In genomic region chr1:31633117-31633516, GRCh38 we compare ENCODE assay signal across 10 cellular contexts. TPM values are rescaled to one million over a fixed set of nuclear protein-coding genes. Genes with fewer than 3 reads are reported as not detected.
A peak's percentile ranks its signal among the peaks of the same experiment; 100 is the strongest.
DNase-seq lines count a peak whose midpoint lies in the region; ATAC-seq, FAIRE-seq and TF ChIP-seq lines count a peak whose summit lies in the region.
"Had no signal": no experiment of that assay in that cellular context is flagged by ENCODE, and none has a peak within 500 bp of the region (broad histone marks: within the 10 kb centered on the region; RNA-seq: fewer than 3 reads in every experiment).

No MANE protein-coding gene starts in this region.

- in situ Hi-C loops in K562 (cut with MboI), result no loop called here

- H3K79me2 ChIP-seq in KMS-11 (ENCODE audit: insufficient read depth, low read depth) (peaks cover 23% of the 10 kb centered on the region), K562 (ENCODE audit: control insufficient read depth, insufficient read depth, low read length) (peaks cover 16% of the 10 kb centered on the region; the same call in 2 of the 3 replicates)

- no peaks in the 10 kb centered on the region for H3K36me3 ChIP-seq in KMS-11 (ENCODE audit: insufficient read depth)
- H3K36me3 ChIP-seq in K562 (ENCODE audit: control insufficient read depth, insufficient read depth, low read length), result peaks cover 64% of the 10 kb centered on the region; the same call in 2 of the 3 replicates

- TF ChIP-seq RAD21 in K562 (CRISPR knock-in tag; conservative IDR thresholded peaks at IDR 0.05 in 1 of 2, IDR thresholded peaks at IDR 0.05 in 1 of 2), result peak in 1 of 2 experiments; percentile 56; a peak in 3 of 4 replicates

- H3K4me3 ChIP-seq in KMS-11 (IDR thresholded peaks at IDR 0.05; ENCODE audit: insufficient read depth, low read depth, low read length) (no peak overlapping the region), K562 (no peak overlapping the region)

- H3K27me3 ChIP-seq in KMS-11 (ENCODE audit: insufficient read depth, low read depth) (no peaks in the 10 kb centered on the region), K562 (ENCODE audit: control insufficient read depth in 2 of 2, insufficient read depth in 2 of 2, low read length in 2 of 2) (no peaks in the 10 kb centered on the region)

- no peak for TF ChIP-seq EP300 in K562 (IDR thresholded peaks at IDR 0.05; ENCODE audit: low read length)

- peaks cover 6% of the 10 kb centered on the region for H3K9me1 ChIP-seq in K562 (ENCODE audit: control insufficient read depth, insufficient read depth, low read length)

- peak; percentile 94 for ATAC-seq in K562
- ATAC-seq in GM21367 (IDR thresholded peaks at IDR 0.05; ENCODE audit: unreplicated experiment), result no peak

- no peak overlapping the region for H3K27ac Mint-ChIP-seq in progenitor cell of endocrine pancreas
- H3K27ac Mint-ChIP-seq: dendritic cell treated with granulocyte-macrophage colony-stimulating factor and Interleukin-4, amounts not matched to agents 40 ng/mL and 50 ng/mL, for 4 days had no signal

- H3K9ac ChIP-seq in KMS-11 (no peak overlapping the region), K562 (ENCODE audit: insufficient read depth in 1 of 2, low read depth in 2 of 2, low read length in 2 of 2) (peak overlapping the region in 1 of 2 experiments; percentile 18; a peak in 1 of 4 replicates)

- H3K36me3 Mint-ChIP-seq in progenitor cell of endocrine pancreas (ENCODE audit: insufficient read depth), result peaks cover 6% of the 10 kb centered on the region

- no peak overlapping the region for H2AFZ ChIP-seq in KMS-11 (ENCODE audit: low read depth)
- H2AFZ ChIP-seq in K562 (ENCODE audit: low read depth, low read length), result no peak overlapping the region

- 35% methylated on average over 4 of the region's 4 CpGs for WGBS in K562 (ENCODE audit: insufficient coverage, low coverage, missing lambda C conversion rate)

- FAIRE-seq in K562 (lab: Jason Lieb, UNC), result peak; percentile 88

- DNase-seq in NCI-H146 (lab: John Stamatoyannopoulos, UW) (peak; percentile 2), NCI-H146 treated with DMSO at 0.1 percent for 48 hours (lab: John Stamatoyannopoulos, UW; ENCODE audit: unreplicated experiment) (no peak), K562 (ENCODE audit: extremely low read depth in 1 of 4, low spot score in 3 of 4) (peak; percentile 64 to 76 (median 73)), progenitor cell of endocrine pancreas (ENCODE audit: low spot score, unreplicated experiment) (no peak), ecto neural progenitor cell (ENCODE audit: low spot score) (no peak), GM03348 (ENCODE audit: low spot score) (no peak)

- H3K27ac ChIP-seq in KMS-11 (no peak overlapping the region), K562 (ENCODE audit: extremely low read depth, low read depth, low read length) (no peak overlapping the region; the same call in 2 of the 3 replicates)

- no peak for TF ChIP-seq POLR2A in K562 (conservative IDR thresholded peaks at IDR 0.05)

- no TSS peak for BruUV-seq in K562 (replicated peaks; lab: Mats Ljungman, UMichigan)

- H3K4me2 ChIP-seq in KMS-11 (no peak overlapping the region), K562 (ENCODE audit: insufficient read depth, low read length) (no peak overlapping the region)

- H3K4me3 Mint-ChIP-seq in progenitor cell of endocrine pancreas (ENCODE audit: low read depth), result no peak overlapping the region
- H3K4me3 Mint-ChIP-seq: dendritic cell treated with granulocyte-macrophage colony-stimulating factor and Interleukin-4, amounts not matched to agents 40 ng/mL and 50 ng/mL, for 4 days had no signal

- 0 out of 2 replicates have a peak, but pooled peaks cover 5% of the 10 kb centered on the region for H4K20me1 ChIP-seq in KMS-11 (ENCODE audit: insufficient read depth)
- peaks cover 6% of the 10 kb centered on the region; the same call in 1 of the 2 replicates for H4K20me1 ChIP-seq in K562 (replicated peaks; ENCODE audit: control insufficient read depth, insufficient read depth, low read length)

- no peaks in the 10 kb centered on the region for H3K9me3 Mint-ChIP-seq in progenitor cell of endocrine pancreas (ENCODE audit: low read depth)
- H3K9me3 Mint-ChIP-seq: dendritic cell treated with granulocyte-macrophage colony-stimulating factor and Interleukin-4, amounts not matched to agents 40 ng/mL and 50 ng/mL, for 4 days had no signal

- POLR2A ChIA-PET in K562 (lab: Yijun Ruan, JAX), result interaction anchor here (0.6 to 1.3 kb wide), 3 partner anchors 10 to 121 kb away, joined by 3 read pairs; partner anchors contain the start of gene PEF1

- peaks cover 2% of the 10 kb centered on the region for H3K4me1 Mint-ChIP-seq in progenitor cell of endocrine pancreas (ENCODE audit: low read depth)

- H3K9me3 ChIP-seq in K562 (replicated peaks; ENCODE audit: control insufficient read depth, insufficient read depth, low read depth, low read length), result no peaks in the 10 kb centered on the region

- intact Hi-C loops in K562 (cut with micrococcal nuclease), result loop anchor here (5.0 kb wide), 1 partner anchor 71 kb away; no protein-coding TSS in a partner anchor

- CTCF ChIA-PET in K562 (lab: Yijun Ruan, JAX; ENCODE audit: low intra/inter-chr PET ratio), result interaction anchor here (0.6 to 0.8 kb wide), 2 partner anchors 69 to 112 kb away, joined by 3 to 6 read pairs; no protein-coding TSS in a partner anchor

- TF ChIP-seq CTCF in KMS-11 (conservative IDR thresholded peaks at IDR 0.05; ENCODE audit: low read depth, low read length) (peak; percentile 53), K562 (IDR thresholded peaks at IDR 0.05 in 2 of 3, conservative IDR thresholded peaks at IDR 0.05 in 1 of 3; ENCODE audit: insufficient read depth in 2 of 3, low read depth in 1 of 3, low read length in 3 of 3) (peak; percentile 76 to 92 (median 78)), progenitor cell of endocrine pancreas (IDR thresholded peaks at IDR 0.05; ENCODE audit: unreplicated experiment) (peak; percentile 44)

- no peaks in the 10 kb centered on the region for H3K27me3 Mint-ChIP-seq in progenitor cell of endocrine pancreas
- H3K27me3 Mint-ChIP-seq: dendritic cell treated with granulocyte-macrophage colony-stimulating factor and Interleukin-4, amounts not matched to agents 40 ng/mL and 50 ng/mL, for 4 days had no signal

- H3K4me1 ChIP-seq in KMS-11 (ENCODE audit: low read depth, poor library complexity, severe bottlenecking) (no peaks in the 10 kb centered on the region), K562 (replicated peaks in 1 of 2; ENCODE audit: control insufficient read depth in 2 of 2, insufficient read depth in 2 of 2, low read length in 2 of 2) (peaks cover 0 to 2% of the 10 kb centered on the region in 2 experiments; a peak in 1 of 5 replicates)

RNA-seq across cellular contexts. Expression of gene PEF1, which starts 11.6 kb away (rescaled TPM):
- 15.8 and 31.8 TPM in 2 replicates for total RNA-seq in K562 (2011; cell fraction: chromatin; rRNA removed; ENCODE audit: low replicate concordance)
- 33.0 and 33.2 TPM in 2 replicates for total RNA-seq in K562 (2011; cell fraction: nucleolus; rRNA removed)
- total RNA-seq in K562 (2011; cell fraction: nucleoplasm; rRNA removed), result 32.8 and 35.6 TPM in 2 replicates
- total RNA-seq in K562 (2014; rRNA removed), result 76.6 and 87.6 TPM in 2 replicates
- total RNA-seq in K562 (2014; rRNA removed; fragmentation: Illumina TruSeq; extraction: Trizol), result 39.4 and 46.0 TPM in 2 replicates
- total RNA-seq in K562 (2015; rRNA removed; fragmentation: Illumina TruSeq; extraction: Trizol), result 48.8 and 49.1 TPM in 2 replicates
- total RNA-seq in K562 (2021), result 61.0 and 61.9 TPM in 2 replicates
- polyA plus RNA-seq in K562 (2011; rRNA removed), result 73.7 and 104 TPM in 2 replicates
- 124 and 143 TPM in 2 replicates for polyA plus RNA-seq in K562 (2011; cell fraction: cytosol; rRNA removed)
- 54.6 and 59.0 TPM in 2 replicates for polyA plus RNA-seq in K562 (2011; cell fraction: nucleus; rRNA removed)
- 51.6 and 78.2 TPM in 2 replicates for polyA plus RNA-seq in K562 (2012)
- 95.5 and 97.8 TPM in 2 replicates for polyA plus RNA-seq in K562 (2014; fragmentation: Illumina TruSeq; extraction: Trizol)
- polyA plus RNA-seq in K562 (2014; fragmentation: Nextera tagmentation; extraction: Ambion mirVana), result 10 to 100 TPM; 26.3 to 33.0 TPM
- 78.2 and 82.5 TPM in 2 replicates for polyA plus RNA-seq in K562 (2014; rRNA removed)
- 64.1 and 71.1 TPM in 2 replicates for polyA minus RNA-seq in K562 (2011; rRNA and poly(A)+ RNA removed)
- 46.2 and 46.7 TPM in 2 replicates for polyA minus RNA-seq in K562 (2011; cell fraction: cytosol; rRNA and poly(A)+ RNA removed)
- polyA minus RNA-seq in K562 (2011; cell fraction: nucleus; rRNA and poly(A)+ RNA removed), result 14.0 and 23.8 TPM in 2 replicates
- 39.1 and 42.8 TPM in 2 replicates for total RNA-seq in progenitor cell of endocrine pancreas

RNA-seq across cellular contexts. Expression of gene HCRTR1, which starts 15.6 kb away (rescaled TPM):
- total RNA-seq in K562 (2011; cell fraction: chromatin; rRNA removed; ENCODE audit: low replicate concordance), result not detected in 2 replicates
- total RNA-seq in K562 (2011; cell fraction: nucleolus; rRNA removed), result not detected in 2 replicates
- not detected in 2 replicates for total RNA-seq in K562 (2011; cell fraction: nucleoplasm; rRNA removed)
- not detected in 2 replicates for total RNA-seq in K562 (2014; rRNA removed)
- total RNA-seq in K562 (2014; rRNA removed; fragmentation: Illumina TruSeq; extraction: Trizol), result not detected in 2 replicates
- total RNA-seq in K562 (2015; rRNA removed; fragmentation: Illumina TruSeq; extraction: Trizol), result not detected in 2 replicates
- total RNA-seq in K562 (2021), result not detected in 2 replicates
- not detected in 2 replicates for polyA plus RNA-seq in K562 (2011; rRNA removed)
- polyA plus RNA-seq in K562 (2011; cell fraction: cytosol; rRNA removed), result not detected in 2 replicates
- not detected in 2 replicates for polyA plus RNA-seq in K562 (2011; cell fraction: nucleus; rRNA removed)
- polyA plus RNA-seq in K562 (2012), result not detected in 2 replicates
- polyA plus RNA-seq in K562 (2014; fragmentation: Illumina TruSeq; extraction: Trizol), result not detected in 2 replicates
- polyA plus RNA-seq in K562 (2014; fragmentation: Nextera tagmentation; extraction: Ambion mirVana), result not detected
- polyA plus RNA-seq in K562 (2014; rRNA removed), result not detected in 2 replicates
- polyA minus RNA-seq in K562 (2011; rRNA and poly(A)+ RNA removed), result not detected in 2 replicates
- polyA minus RNA-seq in K562 (2011; cell fraction: cytosol; rRNA and poly(A)+ RNA removed), result not detected in 2 replicates
- not detected in 2 replicates for polyA minus RNA-seq in K562 (2011; cell fraction: nucleus; rRNA and poly(A)+ RNA removed)
- total RNA-seq in progenitor cell of endocrine pancreas, result not detected in 2 replicates
- total RNA-seq: M059J had no signal

RNA-seq across cellular contexts. Expression of gene TINAGL1, which starts 56.8 kb away (rescaled TPM):
- total RNA-seq in K562 (2011; cell fraction: chromatin; rRNA removed; ENCODE audit: low replicate concordance), result 1.2 and 2.6 TPM in 2 replicates
- total RNA-seq in K562 (2011; cell fraction: nucleolus; rRNA removed), result 2.2 and 2.4 TPM in 2 replicates
- 0.81 and 1.8 TPM in 2 replicates for total RNA-seq in K562 (2011; cell fraction: nucleoplasm; rRNA removed)
- total RNA-seq in K562 (2014; rRNA removed) (0.05 and 0.53 TPM in 2 replicates), K562 (2014; rRNA removed; fragmentation: Illumina TruSeq; extraction: Trizol) (0.07 TPM in 1 of 2 replicates, not detected in the other), K562 (2015; rRNA removed; fragmentation: Illumina TruSeq; extraction: Trizol) (not detected in 2 replicates), K562 (2021) (0.27 and 0.67 TPM in 2 replicates), progenitor cell of endocrine pancreas (2.6 and 4.4 TPM in 2 replicates)
- polyA plus RNA-seq in K562 (2011; rRNA removed) (0.35 and 1.2 TPM in 2 replicates), K562 (2014; fragmentation: Illumina TruSeq; extraction: Trizol) (0.14 TPM in 1 of 2 replicates, not detected in the other), K562 (2014; fragmentation: Nextera tagmentation; extraction: Ambion mirVana) (not detected), K562 (2014; rRNA removed) (0.04 and 0.16 TPM in 2 replicates)
- 0.78 and 3.1 TPM in 2 replicates for polyA plus RNA-seq in K562 (2011; cell fraction: cytosol; rRNA removed)
- 1.3 and 5.8 TPM in 2 replicates for polyA plus RNA-seq in K562 (2011; cell fraction: nucleus; rRNA removed)
- polyA plus RNA-seq in K562 (2012), result 0.22 and 0.26 TPM in 2 replicates
- polyA minus RNA-seq in K562 (2011; rRNA and poly(A)+ RNA removed), result 1.1 TPM in 1 of 2 replicates, not detected in the other
- 1.1 and 2.3 TPM in 2 replicates for polyA minus RNA-seq in K562 (2011; cell fraction: cytosol; rRNA and poly(A)+ RNA removed)
- 0.56 and 1.6 TPM in 2 replicates for polyA minus RNA-seq in K562 (2011; cell fraction: nucleus; rRNA and poly(A)+ RNA removed)

Comparison
In these comparisons a context has a peak if more than half of its experiments do, and no peak if none do; other contexts are left out.
1. DNase-seq: peak in NCI-H146 (single experiment) and K562 (4 of 4); none in NCI-H146 treated with DMSO at 0.1 percent for 48 hours (single experiment), progenitor cell of endocrine pancreas (single experiment), ecto neural progenitor cell (single experiment) and GM03348 (single experiment).
2. Peak in every context shown above with its lines, with median percentiles within 50 percentile points of each other: CTCF ChIP-seq.